16 cellular contexts compared by ENCODE assay signal in genomic region chr5:72160299-72160698, GRCh38. TPM values are rescaled to one million over a fixed set of nuclear protein-coding genes. Genes with fewer than 3 reads are reported as not detected.
A peak's percentile ranks its signal among the peaks of the same experiment; 100 is the strongest.
DNase-seq lines count a peak whose midpoint lies in the region; ATAC-seq, FAIRE-seq and TF ChIP-seq lines count a peak whose summit lies in the region.
"Had no signal": no experiment of that assay in that cellular context is flagged by ENCODE, and none has a peak within 500 bp of the region (broad histone marks: within the 10 kb centered on the region; RNA-seq: fewer than 3 reads in every experiment).

No MANE protein-coding gene starts in this region.

- in situ Hi-C loops in K562 (cut with MboI) (no loop called here), KBM-7 (cut with MboI; ENCODE audit: low pct_unique_long_range_greater_than_20kb, low sequenced_read_pairs) (no loop called here)

- no peaks in the 10 kb centered on the region for H3K9me3 ChIP-seq in K562 (replicated peaks; ENCODE audit: control insufficient read depth, insufficient read depth, low read depth, low read length)
- H3K9me3 ChIP-seq: suprapubic skin had no signal

- no peaks in the 10 kb centered on the region; the same call in 1 of the 2 replicates for H3K27me3 Mint-ChIP-seq in HFFc6 (ENCODE audit: insufficient read depth)

- H3K27ac Mint-ChIP-seq in HFFc6 = peak overlapping the region; percentile 88
- H3K27ac Mint-ChIP-seq: activated CD8-positive, alpha-beta memory T cell treated with anti-CD3 and anti-CD28 coated beads, Interleukin-2, amount 10 ng/mL, durations not matched to agents 7 days and 5 days; activated naive CD4-positive, alpha-beta T cell treated with anti-CD3 and anti-CD28 coated beads, Interleukin-2, amount 10 ng/mL, durations not matched to agents 7 days and 5 days had no signal

- POLR2A ChIA-PET in K562 (lab: Yijun Ruan, JAX) = interaction anchor here (0.6 to 1.0 kb wide), 3 partner anchors 14 to 297 kb away, joined by 3 to 5 read pairs (median 3); no protein-coding TSS in a partner anchor

- TF ChIP-seq CTCF in HFFc6 (IDR thresholded peaks at IDR 0.05) = no peak
- no peak for TF ChIP-seq CTCF in K562 (IDR thresholded peaks at IDR 0.05 in 2 of 3, conservative IDR thresholded peaks at IDR 0.05 in 1 of 3; ENCODE audit: insufficient read depth in 2 of 3, low read depth in 1 of 3, low read length in 3 of 3)
- TF ChIP-seq CTCF in foreskin fibroblast (IDR thresholded peaks at IDR 0.05; ENCODE audit: low read depth, low read length) = no peak

- BruUV-seq in K562 (replicated peaks; lab: Mats Ljungman, UMichigan) = no TSS peak

- H4K20me1 ChIP-seq in K562 (replicated peaks; ENCODE audit: control insufficient read depth, insufficient read depth, low read length) = no peaks in the 10 kb centered on the region

- CTCF ChIA-PET in K562 (lab: Yijun Ruan, JAX; ENCODE audit: low intra/inter-chr PET ratio) = no interaction called here

- intact Hi-C loops in K562 (cut with micrococcal nuclease) = no loop called here

- no peak for TF ChIP-seq RAD21 in K562 (CRISPR knock-in tag; conservative IDR thresholded peaks at IDR 0.05 in 1 of 2, IDR thresholded peaks at IDR 0.05 in 1 of 2)

- no peaks in the 10 kb centered on the region for H3K79me2 ChIP-seq in K562 (ENCODE audit: control insufficient read depth, insufficient read depth, low read length)

- H3K36me3 Mint-ChIP-seq in HFFc6 (ENCODE audit: low read depth) = peaks cover 38% of the 10 kb centered on the region
- H3K36me3 Mint-ChIP-seq: activated CD8-positive, alpha-beta memory T cell treated with anti-CD3 and anti-CD28 coated beads, Interleukin-2, amount 10 ng/mL, durations not matched to agents 7 days and 5 days; activated naive CD4-positive, alpha-beta T cell treated with anti-CD3 and anti-CD28 coated beads, Interleukin-2, amount 10 ng/mL, durations not matched to agents 7 days and 5 days had no signal

- TF ChIP-seq EP300 in K562 (IDR thresholded peaks at IDR 0.05; ENCODE audit: low read length) = no peak

- no peak overlapping the region for H3K4me3 ChIP-seq in K562
- no peak overlapping the region for H3K4me3 ChIP-seq in foreskin fibroblast (ENCODE audit: low read depth in 1 of 2, low read length in 2 of 2)
- H3K4me3 ChIP-seq: skin epidermis, suprapubic skin had no signal

- H3K9me1 ChIP-seq in K562 (ENCODE audit: control insufficient read depth, insufficient read depth, low read length) = no peaks in the 10 kb centered on the region

- no peaks in the 10 kb centered on the region; the same call in 2 of the 3 replicates for H3K36me3 ChIP-seq in K562 (ENCODE audit: control insufficient read depth, insufficient read depth, low read length)
- H3K36me3 ChIP-seq: suprapubic skin had no signal

- H3K4me2 ChIP-seq in K562 (ENCODE audit: insufficient read depth, low read length) = no peak overlapping the region

- H2AFZ ChIP-seq in K562 (ENCODE audit: low read depth, low read length) = no peak overlapping the region

- peak overlapping the region; percentile 69 for H3K4me3 Mint-ChIP-seq in HFFc6
- H3K4me3 Mint-ChIP-seq: activated CD8-positive, alpha-beta memory T cell treated with anti-CD3 and anti-CD28 coated beads, Interleukin-2, amount 10 ng/mL, durations not matched to agents 7 days and 5 days; activated naive CD4-positive, alpha-beta T cell treated with anti-CD3 and anti-CD28 coated beads, Interleukin-2, amount 10 ng/mL, durations not matched to agents 7 days and 5 days; nephron had no signal

- WGBS in K562 (ENCODE audit: insufficient coverage, low coverage, missing lambda C conversion rate) = 100% methylated on average over 1 of the region's 1 CpG

- no peaks in the 10 kb centered on the region for H3K27me3 ChIP-seq in K562 (ENCODE audit: control insufficient read depth in 2 of 2, insufficient read depth in 2 of 2, low read length in 2 of 2)
- H3K27me3 ChIP-seq: suprapubic skin had no signal

- DNase-seq in HFFc6 (peak; percentile 83), K562 (ENCODE audit: extremely low read depth in 1 of 4, low spot score in 3 of 4) (no peak), foreskin fibroblast (peak; percentile 87), substantia nigra (lab: John Stamatoyannopoulos, UW) (no peak), KBM-7 (no peak), superior temporal gyrus (ENCODE audit: extremely low spot score) (no peak)
- DNase-seq: activated CD8-positive, alpha-beta memory T cell treated with anti-CD3 and anti-CD28 coated beads, Interleukin-2, amount 10 ng/mL, durations not matched to agents 7 days and 5 days; activated naive CD4-positive, alpha-beta T cell treated with anti-CD3 and anti-CD28 coated beads, Interleukin-2, amount 10 ng/mL, durations not matched to agents 7 days and 5 days; Karpas-422; left colon had no signal

- H3K4me1 Mint-ChIP-seq in HFFc6 (ENCODE audit: low read depth) = peaks cover 94% of the 10 kb centered on the region
- H3K4me1 Mint-ChIP-seq: activated CD8-positive, alpha-beta memory T cell treated with anti-CD3 and anti-CD28 coated beads, Interleukin-2, amount 10 ng/mL, durations not matched to agents 7 days and 5 days; activated naive CD4-positive, alpha-beta T cell treated with anti-CD3 and anti-CD28 coated beads, Interleukin-2, amount 10 ng/mL, durations not matched to agents 7 days and 5 days had no signal

- H3K9ac ChIP-seq in K562 (ENCODE audit: insufficient read depth in 1 of 2, low read depth in 2 of 2, low read length in 2 of 2) = no peak overlapping the region

- no peak for TF ChIP-seq POLR2A in K562 (conservative IDR thresholded peaks at IDR 0.05)

- H3K27ac ChIP-seq in K562 (ENCODE audit: extremely low read depth, low read depth, low read length) (no peak overlapping the region), substantia nigra (ENCODE audit: low read depth, low read length, poor library complexity, severe bottlenecking) (peak overlapping the region; percentile 28)
- H3K27ac ChIP-seq: suprapubic skin, VCaP had no signal

- H3K4me1 ChIP-seq in K562 (replicated peaks in 1 of 2; ENCODE audit: control insufficient read depth in 2 of 2, insufficient read depth in 2 of 2, low read length in 2 of 2) = peaks cover 0 to 1% of the 10 kb centered on the region in 2 experiments; a peak in 4 of 5 replicates

- H3K9me3 Mint-ChIP-seq in HFFc6 = no peaks in the 10 kb centered on the region
- H3K9me3 Mint-ChIP-seq: activated naive CD4-positive, alpha-beta T cell treated with anti-CD3 and anti-CD28 coated beads, Interleukin-2, amount 10 ng/mL, durations not matched to agents 7 days and 5 days; nephron had no signal

- ATAC-seq in K562 = no peak
- ATAC-seq in HG03139 (IDR thresholded peaks at IDR 0.05; ENCODE audit: unreplicated experiment) = no peak
- ATAC-seq: activated CD8-positive, alpha-beta memory T cell treated with anti-CD3 and anti-CD28 coated beads, Interleukin-2, amount 10 ng/mL, durations not matched to agents 7 days and 5 days; left colon had no signal

- no peak for FAIRE-seq in K562 (lab: Jason Lieb, UNC)
- FAIRE-seq: colon had no signal

TF ChIP-seq in K562, 482 proteins besides CTCF, POLR2A, EP300 and RAD21:
- TF ChIP-seq CREB5 (CRISPR knock-in tag; IDR thresholded peaks at IDR 0.05) (no peak), ATF3 (IDR thresholded peaks at IDR 0.05) (peak; percentile 30; the same call in 1 of the 2 replicates), ATF3 (CRISPR knock-in tag; conservative IDR thresholded peaks at IDR 0.05) (no peak)

RNA-seq across cellular contexts. Expression of gene MAP1B, which starts 53.0 kb away (rescaled TPM):
- total RNA-seq in HFFc6 (2021; fragmentation: NEBNext Ultra II Directional; extraction: Animal tissue kit (Norgen Biotek cat#: 25700)) = 100 to 1,000 TPM; 164 to 272 (median 235) TPM
- 40.0 and 59.2 TPM in 2 replicates for total RNA-seq in K562 (2011; cell fraction: chromatin; rRNA removed; ENCODE audit: low replicate concordance)
- total RNA-seq in K562 (2011; cell fraction: nucleolus; rRNA removed) = 29.5 and 48.0 TPM in 2 replicates
- total RNA-seq in K562 (2011; cell fraction: nucleoplasm; rRNA removed) = 40.7 and 44.0 TPM in 2 replicates
- total RNA-seq in K562 (2014; rRNA removed) (17.3 and 23.7 TPM in 2 replicates), K562 (2014; rRNA removed; fragmentation: Illumina TruSeq; extraction: Trizol) (26.4 and 28.7 TPM in 2 replicates), K562 (2015; rRNA removed; fragmentation: Illumina TruSeq; extraction: Trizol) (15.4 and 17.5 TPM in 2 replicates), K562 (2021) (61.4 and 66.1 TPM in 2 replicates)
- polyA plus RNA-seq in K562 (2011; rRNA removed) (5.2 and 8.0 TPM in 2 replicates), K562 (2014; fragmentation: Illumina TruSeq; extraction: Trizol) (22.5 and 24.4 TPM in 2 replicates), K562 (2014; fragmentation: Nextera tagmentation; extraction: Ambion mirVana) (10 to 100 TPM in 1 of 2 experiments, 1 to 10 TPM in 1; 9.9 to 30.1 TPM), K562 (2014; rRNA removed) (12.5 and 12.9 TPM in 2 replicates)
- 9.8 and 14.0 TPM in 2 replicates for polyA plus RNA-seq in K562 (2011; cell fraction: cytosol; rRNA removed)
- polyA plus RNA-seq in K562 (2011; cell fraction: nucleus; rRNA removed) = 7.7 and 8.0 TPM in 2 replicates
- 10.2 and 16.8 TPM in 2 replicates for polyA plus RNA-seq in K562 (2012)
- polyA minus RNA-seq in K562 (2011; rRNA and poly(A)+ RNA removed) = 18.9 and 28.9 TPM in 2 replicates
- 13.7 and 23.6 TPM in 2 replicates for polyA minus RNA-seq in K562 (2011; cell fraction: cytosol; rRNA and poly(A)+ RNA removed)
- 18.7 and 26.7 TPM in 2 replicates for polyA minus RNA-seq in K562 (2011; cell fraction: nucleus; rRNA and poly(A)+ RNA removed)

Comparison
In these comparisons a context has a peak if more than half of its experiments do, and no peak if none do; other contexts are left out.
1. DNase-seq: peak in HFFc6 (single experiment) and foreskin fibroblast (2 of 2); none in K562 (0 of 4), substantia nigra (0 of 49), KBM-7 (single experiment) and superior temporal gyrus (single experiment).